Comparison of ENCODE assay signal across 9 cellular contexts in genomic region chr15:74653426-74654082, GRCh38. TPM values are rescaled to one million over a fixed set of nuclear protein-coding genes. Genes with fewer than 3 reads are reported as not detected.
A peak's percentile ranks its signal among the peaks of the same experiment; 100 is the strongest.
DNase-seq lines count a peak whose midpoint lies in the region; ATAC-seq, FAIRE-seq and TF ChIP-seq lines count a peak whose summit lies in the region.
"Had no signal": no experiment of that assay in that cellular context is flagged by ENCODE, and none has a peak within 500 bp of the region (broad histone marks: within the 10 kb centered on the region; RNA-seq: fewer than 3 reads in every experiment).

No MANE protein-coding gene starts in this region.

- H3K14ac ChIP-seq in neuronal stem cell (ENCODE audit: low read length) = no peak overlapping the region

- 56 to 63% methylated on average over 7 of the region's 7 CpGs for WGBS in sigmoid colon, 2 donors
- no CpG with 5 or more reads among the region's 7 CpGs for WGBS in neuronal stem cell (ENCODE audit: extremely low coverage in 2 of 2, insufficient read length in 2 of 2, insufficient replicate concordance in 1 of 2), 2 donors

- DNase-seq in GM12891 (ENCODE audit: insufficient read length, low spot score) (no peak), SJSA1 (ENCODE audit: low read depth in 1 of 2, low spot score in 2 of 2) (peak; percentile 73 to 77), fibroblast of pulmonary artery (ENCODE audit: low read depth) (peak; percentile 88), sigmoid colon (peak; percentile 79), DMS153 treated with DMSO at 0.1 percent for 48 hours (lab: John Stamatoyannopoulos, UW; ENCODE audit: unreplicated experiment) (no peak), neuronal stem cell (ENCODE audit: low spot score) (no peak)
- DNase-seq: NCI-H526 treated with DMSO at 0.1 percent for 48 hours had no signal

- TF ChIP-seq CTCF in fibroblast of pulmonary artery (IDR thresholded peaks at IDR 0.05; ENCODE audit: low read length, missing control alignments) = no peak
- no peak for TF ChIP-seq CTCF in sigmoid colon (IDR thresholded peaks at IDR 0.05)

- H3K18ac ChIP-seq in neuronal stem cell (ENCODE audit: low read length) = no peak overlapping the region

- no peaks in the 10 kb centered on the region for H3K27me3 ChIP-seq in SJSA1 (replicated peaks)
- no peaks in the 10 kb centered on the region for H3K27me3 ChIP-seq in sigmoid colon
- H3K27me3 ChIP-seq in neuronal stem cell (ENCODE audit: control insufficient read depth in 3 of 3, insufficient read depth in 3 of 3, low read depth in 1 of 3, low read length in 3 of 3) = no peaks in the 10 kb centered on the region

- ATAC-seq in HG03520 (IDR thresholded peaks at IDR 0.05; ENCODE audit: unreplicated experiment) (no peak), HG03280 (IDR thresholded peaks at IDR 0.05; ENCODE audit: unreplicated experiment) (no peak)

- H3K4ac ChIP-seq in neuronal stem cell (ENCODE audit: low read length) = no peak overlapping the region

- H3K36me3 ChIP-seq in SJSA1 (peaks cover 30% of the 10 kb centered on the region), sigmoid colon (peaks cover 0 to 10% (median 0%) of the 10 kb centered on the region in 4 donors), neuronal stem cell (replicated peaks in 1 of 2; ENCODE audit: control insufficient read depth in 2 of 2, insufficient read depth in 2 of 2, low read length in 2 of 2) (peaks cover 2 to 55% of the 10 kb centered on the region in 2 donors)

- H3K23ac ChIP-seq in neuronal stem cell (ENCODE audit: low read depth, low read length, poor library complexity) = no peak overlapping the region

- FAIRE-seq in GM12891 (lab: Jason Lieb, UNC) = peak; percentile 50

- H2BK5ac ChIP-seq in neuronal stem cell (ENCODE audit: low read length) = no peak overlapping the region

- H3K79me1 ChIP-seq in neuronal stem cell (ENCODE audit: low read depth, low read length) = peaks cover 2% of the 10 kb centered on the region

- H2BK12ac ChIP-seq in neuronal stem cell (ENCODE audit: low read length) = no peak overlapping the region

- no peaks in the 10 kb centered on the region for H3K9me3 ChIP-seq in SJSA1 (replicated peaks)
- H3K9me3 ChIP-seq in sigmoid colon = no peaks in the 10 kb centered on the region
- no peaks in the 10 kb centered on the region for H3K9me3 ChIP-seq in neuronal stem cell (replicated peaks in 1 of 2; ENCODE audit: control insufficient read depth in 2 of 2, insufficient read depth in 1 of 2, low read depth in 1 of 2, low read length in 2 of 2)

- H2BK120ac ChIP-seq in neuronal stem cell (ENCODE audit: low read depth, low read length) = no peak overlapping the region

- intact Hi-C loops in sigmoid colon (cut with DNase I) = no loop called here

- no peak overlapping the region for H4K8ac ChIP-seq in neuronal stem cell (ENCODE audit: low read depth, low read length)

- H2AFZ ChIP-seq in neuronal stem cell (ENCODE audit: low read length) = no peak overlapping the region

- TF ChIP-seq EP300 in sigmoid colon (IDR thresholded peaks at IDR 0.05) = peak in 1 of 4 donors; percentile 61

- peaks cover 18% of the 10 kb centered on the region for H3K4me1 ChIP-seq in SJSA1 (replicated peaks)
- H3K4me1 ChIP-seq in sigmoid colon = peaks cover 0 to 55% (median 43%) of the 10 kb centered on the region in 4 donors
- peaks cover 0 to 14% of the 10 kb centered on the region in 2 donors for H3K4me1 ChIP-seq in neuronal stem cell (ENCODE audit: control insufficient read depth in 2 of 2, insufficient read depth in 1 of 2, low read depth in 1 of 2, low read length in 2 of 2)

- peak overlapping the region; percentile 41; the same call in 1 of the 2 replicates for H3K27ac ChIP-seq in SJSA1
- peak overlapping the region; percentile 24 to 77 (median 68) for H3K27ac ChIP-seq in sigmoid colon
- no peak overlapping the region for H3K27ac ChIP-seq in neuronal stem cell (replicated peaks; ENCODE audit: low read length)

- no peak overlapping the region for H2AK5ac ChIP-seq in neuronal stem cell (ENCODE audit: low read depth, low read length)

- H3K4me3 ChIP-seq in SJSA1 (no peak overlapping the region), fibroblast of pulmonary artery (replicated peaks; ENCODE audit: low read depth, low read length) (no peak overlapping the region), sigmoid colon (no peak overlapping the region), neuronal stem cell (ENCODE audit: low read length in 2 of 2) (no peak overlapping the region)

- no peak overlapping the region for H2BK15ac ChIP-seq in neuronal stem cell (ENCODE audit: low read length)

- H3K9ac ChIP-seq in neuronal stem cell (ENCODE audit: low read depth, low read length, poor library complexity) = no peak overlapping the region

- no peak overlapping the region for H4K91ac ChIP-seq in neuronal stem cell (ENCODE audit: low read depth, low read length, poor library complexity)

- no peak for TF ChIP-seq POLR2A in GM12891 (IDR thresholded peaks at IDR 0.05; ENCODE audit: low read depth, low read length)
- no peak for TF ChIP-seq POLR2A in sigmoid colon (IDR thresholded peaks at IDR 0.05)

- H3K4me2 ChIP-seq in neuronal stem cell (ENCODE audit: insufficient read depth, low read length, poor library complexity, severe bottlenecking) = no peak overlapping the region

TF ChIP-seq in GM12891, 5 proteins besides CTCF, POLR2A, EP300 and RAD21:
- TF ChIP-seq POU2F2 (IDR thresholded peaks at IDR 0.05; ENCODE audit: low read depth, low read length) (no peak), PAX5 (IDR thresholded peaks at IDR 0.05; ENCODE audit: insufficient read depth, low read length, severe bottlenecking) (no peak), SPI1 (IDR thresholded peaks at IDR 0.05; ENCODE audit: low read depth, low read length) (no peak), POLR2AphosphoS5 (IDR thresholded peaks at IDR 0.05; ENCODE audit: low read depth, low read length) (no peak), TAF1 (IDR thresholded peaks at IDR 0.05; ENCODE audit: low read depth, low read length) (no peak)

RNA-seq across cellular contexts. Expression of gene CLK3, which starts 37.9 kb away (rescaled TPM):
- polyA plus RNA-seq in GM12891 (2012; ENCODE audit: low read depth, missing spikeins) = 55.3 TPM
- total RNA-seq in SJSA1 (2014; rRNA removed; shearing (Covaris generic)) = 57.3 and 65.8 TPM in 2 replicates
- 100 to 1,000 TPM in 3 of 4 donors, 10 to 100 TPM in 1; 73.1 to 124 (median 115) TPM for total RNA-seq in sigmoid colon
- 10 to 100 TPM; 59.5 to 75.5 (median 60.1) TPM for polyA plus RNA-seq in sigmoid colon
- 63.5 TPM for polyA plus RNA-seq in neuronal stem cell (2013, experiment 1 of 2)
- polyA plus RNA-seq in neuronal stem cell (2013, experiment 2 of 2) = 65.4 TPM

RNA-seq across cellular contexts. Expression of gene EDC3, which starts 42.3 kb away (rescaled TPM):
- polyA plus RNA-seq in GM12891 (2012; ENCODE audit: low read depth, missing spikeins) = 26.7 TPM
- 7.6 and 11.0 TPM in 2 replicates for total RNA-seq in SJSA1 (2014; rRNA removed; shearing (Covaris generic))
- 10 to 100 TPM; 11.7 to 20.2 (median 17.7) TPM for total RNA-seq in sigmoid colon
- 10 to 100 TPM; 11.6 to 22.0 (median 12.0) TPM for polyA plus RNA-seq in sigmoid colon
- 31.9 TPM for polyA plus RNA-seq in neuronal stem cell (2013, experiment 1 of 2)
- 30.1 TPM for polyA plus RNA-seq in neuronal stem cell (2013, experiment 2 of 2)

Comparison
In these comparisons a context has a peak if more than half of its experiments do, and no peak if none do; other contexts are left out.
1. DNase-seq: peak in SJSA1 (2 of 2), fibroblast of pulmonary artery (single experiment) and sigmoid colon (single experiment); none in GM12891 (single experiment), DMS153 treated with DMSO at 0.1 percent for 48 hours (single experiment) and neuronal stem cell (single experiment).